14 cellular contexts compared by ENCODE assay signal in genomic region chr2:214193943-214194342, GRCh38.
A peak's percentile ranks its signal among the peaks of the same experiment; 100 is the strongest.
DNase-seq lines count a peak whose midpoint lies in the region; ATAC-seq and TF ChIP-seq lines count a peak whose summit lies in the region.
"Had no signal": no experiment of that assay in that cellular context is flagged by ENCODE, and none has a peak within 500 bp of the region (broad histone marks: within the 10 kb centered on the region; RNA-seq: fewer than 3 reads in every experiment).

No MANE protein-coding gene starts in this region.

- H3K4me3 Mint-ChIP-seq in nephron progenitor cell, result no peak overlapping the region
- H3K4me3 Mint-ChIP-seq: activated CD4-positive, alpha-beta T cell treated with anti-CD3 and anti-CD28 coated beads, Interleukin-2, amount 10 ng/mL, durations not matched to agents 7 days and 5 days; CD8-positive, alpha-beta memory T cell; natural killer cell treated with Interleukin-12 subunit alpha and Interleukin-12 subunit beta and Interleukin-15 and Interleukin-18, amount 100 ng/mL, for 72 hours; T-helper 1 cell treated with Interleukin-12 subunit alpha and Interleukin-12 subunit beta and Interleukin-4 antibody, amounts not matched to agents 30 μg/mL and 1 μg/mL, for 36 hours had no signal

- TF ChIP-seq CTCF in retinal pigment epithelial cell (conservative IDR thresholded peaks at IDR 0.05; ENCODE audit: low read depth, low read length), result peak; percentile 28
- TF ChIP-seq CTCF in nephron progenitor cell (IDR thresholded peaks at IDR 0.05), result no peak

- no peak overlapping the region for H3K27ac Mint-ChIP-seq in nephron progenitor cell
- H3K27ac Mint-ChIP-seq: activated CD4-positive, alpha-beta T cell treated with anti-CD3 and anti-CD28 coated beads, Interleukin-2, amount 10 ng/mL, durations not matched to agents 7 days and 5 days; CD8-positive, alpha-beta memory T cell; natural killer cell treated with Interleukin-12 subunit alpha and Interleukin-12 subunit beta and Interleukin-15 and Interleukin-18, amount 100 ng/mL, for 72 hours; T-helper 1 cell treated with Interleukin-12 subunit alpha and Interleukin-12 subunit beta and Interleukin-4 antibody, amounts not matched to agents 30 μg/mL and 1 μg/mL, for 36 hours had no signal

- H3K27me3 Mint-ChIP-seq in nephron progenitor cell (ENCODE audit: low read depth, poor library complexity), result no peaks in the 10 kb centered on the region
- H3K27me3 Mint-ChIP-seq: activated CD4-positive, alpha-beta T cell treated with anti-CD3 and anti-CD28 coated beads, Interleukin-2, amount 10 ng/mL, durations not matched to agents 7 days and 5 days; natural killer cell treated with Interleukin-12 subunit alpha and Interleukin-12 subunit beta and Interleukin-15 and Interleukin-18, amount 100 ng/mL, for 72 hours had no signal

- H3K4me3 ChIP-seq in retinal pigment epithelial cell (ENCODE audit: low read length), result no peak overlapping the region

- H3K4me1 Mint-ChIP-seq in nephron progenitor cell, result no peaks in the 10 kb centered on the region
- H3K4me1 Mint-ChIP-seq: activated CD4-positive, alpha-beta T cell treated with anti-CD3 and anti-CD28 coated beads, Interleukin-2, amount 10 ng/mL, durations not matched to agents 7 days and 5 days; CD8-positive, alpha-beta memory T cell had no signal

- ATAC-seq in HG02981 (IDR thresholded peaks at IDR 0.05; ENCODE audit: unreplicated experiment), result no peak
- ATAC-seq: natural killer cell treated with Interleukin-12 subunit alpha and Interleukin-12 subunit beta and Interleukin-15 and Interleukin-18, amount 100 ng/mL, for 72 hours had no signal

- H3K36me3 Mint-ChIP-seq in nephron progenitor cell (ENCODE audit: low read depth), result no peaks in the 10 kb centered on the region
- H3K36me3 Mint-ChIP-seq: CD8-positive, alpha-beta memory T cell; natural killer cell treated with Interleukin-12 subunit alpha and Interleukin-12 subunit beta and Interleukin-15 and Interleukin-18, amount 100 ng/mL, for 72 hours had no signal

- peak; percentile 78 for DNase-seq in ELR (ENCODE audit: low read depth)
- peak; percentile 6 for DNase-seq in RPMI7951 (ENCODE audit: low read depth)
- peak; percentile 54 for DNase-seq in fibroblast of gingiva (ENCODE audit: low read depth)
- DNase-seq in retinal pigment epithelial cell (ENCODE audit: low read depth), result peak; percentile 52
- no peak for DNase-seq in nephron progenitor cell
- no peak for DNase-seq in T-helper 1 cell
- DNase-seq in middle frontal gyrus (ENCODE audit: extremely low spot score, low spot score), result no peak
- DNase-seq: activated CD4-positive, alpha-beta T cell treated with anti-CD3 and anti-CD28 coated beads, Interleukin-2, amount 10 ng/mL, durations not matched to agents 7 days and 5 days; CD8-positive, alpha-beta memory T cell; H7; NCI-H1048 had no signal

- no peaks in the 10 kb centered on the region for H3K9me3 Mint-ChIP-seq in nephron progenitor cell
- H3K9me3 Mint-ChIP-seq: activated CD4-positive, alpha-beta T cell treated with anti-CD3 and anti-CD28 coated beads, Interleukin-2, amount 10 ng/mL, durations not matched to agents 7 days and 5 days; CD8-positive, alpha-beta memory T cell; T-helper 1 cell treated with Interleukin-12 subunit alpha and Interleukin-12 subunit beta and Interleukin-4 antibody, amounts not matched to agents 30 μg/mL and 1 μg/mL, for 36 hours had no signal

Comparison
In these comparisons a context has a peak if more than half of its experiments do, and no peak if none do; other contexts are left out.
1. DNase-seq: peak in ELR (single experiment), RPMI7951 (single experiment), fibroblast of gingiva (single experiment) and retinal pigment epithelial cell (single experiment); none in nephron progenitor cell (single experiment), T-helper 1 cell (0 of 5) and middle frontal gyrus (single experiment).